21 cellular contexts compared by ENCODE assay signal in genomic region chr5:96655506-96655905, GRCh38. TPM values are rescaled to one million over a fixed set of nuclear protein-coding genes. Genes with fewer than 3 reads are reported as not detected.
A peak's percentile ranks its signal among the peaks of the same experiment; 100 is the strongest.
DNase-seq lines count a peak whose midpoint lies in the region; ATAC-seq and TF ChIP-seq lines count a peak whose summit lies in the region.
"Had no signal": no experiment of that assay in that cellular context is flagged by ENCODE, and none has a peak within 500 bp of the region (broad histone marks: within the 10 kb centered on the region; RNA-seq: fewer than 3 reads in every experiment).

No MANE protein-coding gene starts in this region.

- no peaks in the 10 kb centered on the region for H3K9me3 Mint-ChIP-seq in activated CD4-positive, alpha-beta memory T cell treated with anti-CD3 and anti-CD28 coated beads, Interleukin-2, amount 10 ng/mL, durations not matched to agents 7 days and 5 days
- H3K9me3 Mint-ChIP-seq in activated CD4-positive, alpha-beta memory T cell treated with anti-CD3 and anti-CD28 coated beads for 36 hours, result no peaks in the 10 kb centered on the region
- no peaks in the 10 kb centered on the region for H3K9me3 Mint-ChIP-seq in stimulated activated effector memory CD8-positive, alpha-beta T cell treated with anti-CD3 and anti-CD28 coated beads, Interleukin-12 subunit alpha, Interleukin-12 subunit beta, amount 100 ng/mL, for 72 hours
- H3K9me3 Mint-ChIP-seq: activated naive CD8-positive, alpha-beta T cell treated with anti-CD3 and anti-CD28 coated beads, Interleukin-2, amount 10 ng/mL, durations not matched to agents 7 days and 5 days; activated T-cell treated with anti-CD3 and anti-CD28 coated beads, Interleukin-2, amount 50 U/mL, for 24 hours; CD4-positive, alpha-beta T cell; naive thymus-derived CD4-positive, alpha-beta T cell; stimulated activated naive CD8-positive, alpha-beta T cell treated with anti-CD3 and anti-CD28 coated beads, Interleukin-15, amount 100 ng/mL, for 72 hours had no signal

- H3K9ac ChIP-seq in fibroblast of lung (ENCODE audit: insufficient read depth, low read length), result no peak overlapping the region

- intact Hi-C loops in activated CD4-positive, alpha-beta memory T cell treated with anti-CD3 and anti-CD28 coated beads for 36 hours (cut with micrococcal nuclease), result no loop called here

- H3K4me2 ChIP-seq in fibroblast of lung (ENCODE audit: extremely low read depth, insufficient read depth, low read length), result peak overlapping the region; percentile 11

- no peak for DNase-seq in activated CD4-positive, alpha-beta memory T cell treated with anti-CD3 and anti-CD28 coated beads, Interleukin-2, amount 10 ng/mL, durations not matched to agents 7 days and 5 days
- no peak for DNase-seq in activated CD4-positive, alpha-beta memory T cell treated with anti-CD3 and anti-CD28 coated beads for 36 hours
- DNase-seq in fibroblast of lung (ENCODE audit: low read depth in 2 of 2) (peak; percentile 38 to 68), globus pallidus (ENCODE audit: low spot score) (no peak), RWPE1 (ENCODE audit: low spot score) (no peak)
- no peak for DNase-seq in stimulated activated effector memory CD8-positive, alpha-beta T cell treated with anti-CD3 and anti-CD28 coated beads, Interleukin-12 subunit alpha, Interleukin-12 subunit beta, amount 100 ng/mL, for 72 hours (ENCODE audit: low spot score in 2 of 2)
- DNase-seq: activated naive CD8-positive, alpha-beta T cell treated with anti-CD3 and anti-CD28 coated beads, Interleukin-2, amount 10 ng/mL, durations not matched to agents 7 days and 5 days; activated T-cell treated with anti-CD3 and anti-CD28 coated beads, Interleukin-2, amount 50 U/mL, for 24 hours; caudate nucleus; CD4-positive, alpha-beta T cell; DND-41; KG1; lower lobe of right lung; naive thymus-derived CD4-positive, alpha-beta T cell; NCI-H146; psoas muscle; stimulated activated naive CD8-positive, alpha-beta T cell treated with anti-CD3 and anti-CD28 coated beads, Interleukin-15, amount 100 ng/mL, for 72 hours; uterus had no signal

- peak; percentile 60 for ATAC-seq in stimulated activated effector memory CD8-positive, alpha-beta T cell treated with anti-CD3 and anti-CD28 coated beads, Interleukin-12 subunit alpha, Interleukin-12 subunit beta, amount 100 ng/mL, for 72 hours
- no peak for ATAC-seq in GM18909 (IDR thresholded peaks at IDR 0.05; ENCODE audit: poor library complexity, unreplicated experiment)
- ATAC-seq: naive thymus-derived CD4-positive, alpha-beta T cell; psoas muscle; stimulated activated naive CD8-positive, alpha-beta T cell treated with anti-CD3 and anti-CD28 coated beads, Interleukin-15, amount 100 ng/mL, for 72 hours had no signal

- POLR2A ChIA-PET in activated CD4-positive, alpha-beta memory T cell treated with anti-CD3 and anti-CD28 coated beads, Interleukin-2, amount 10 ng/mL, durations not matched to agents 7 days and 5 days (lab: Charles Lee), result interaction anchor here (1.2 to 1.5 kb wide), 3 partner anchors 36 to 1024 kb away, joined by 3 read pairs; no protein-coding TSS in a partner anchor
- POLR2A ChIA-PET in activated CD4-positive, alpha-beta memory T cell treated with anti-CD3 and anti-CD28 coated beads for 36 hours (lab: Charles Lee), result no interaction called here
- POLR2A ChIA-PET in RWPE1 (lab: Yijun Ruan, JAX; ENCODE audit: low non-redundant PET), result interaction anchor here (1.3 kb wide), 1 partner anchor 26 kb away, joined by 3 read pairs; no protein-coding TSS in a partner anchor

- no peaks in the 10 kb centered on the region for H3K36me3 ChIP-seq in fibroblast of lung (ENCODE audit: control insufficient read depth, insufficient read depth, low read length)
- H3K36me3 ChIP-seq: lower lobe of right lung, uterus had no signal

- H2AFZ ChIP-seq in fibroblast of lung (ENCODE audit: low read length), result no peak overlapping the region

- peak overlapping the region; percentile 4; the same call in 1 of the 2 replicates for H3K27ac ChIP-seq in VCaP
- H3K27ac ChIP-seq in fibroblast of lung (ENCODE audit: insufficient read depth, low read length), result no peak overlapping the region
- H3K27ac ChIP-seq in RWPE1, result no peak overlapping the region
- H3K27ac ChIP-seq: lower lobe of right lung, psoas muscle, SK-N-MC, uterus had no signal

- H3K27ac Mint-ChIP-seq in activated CD4-positive, alpha-beta memory T cell treated with anti-CD3 and anti-CD28 coated beads, Interleukin-2, amount 10 ng/mL, durations not matched to agents 7 days and 5 days, result peak overlapping the region; percentile 7
- no peak overlapping the region for H3K27ac Mint-ChIP-seq in activated CD4-positive, alpha-beta memory T cell treated with anti-CD3 and anti-CD28 coated beads for 36 hours
- H3K27ac Mint-ChIP-seq in stimulated activated effector memory CD8-positive, alpha-beta T cell treated with anti-CD3 and anti-CD28 coated beads, Interleukin-12 subunit alpha, Interleukin-12 subunit beta, amount 100 ng/mL, for 72 hours, result no peak overlapping the region
- H3K27ac Mint-ChIP-seq: activated naive CD8-positive, alpha-beta T cell treated with anti-CD3 and anti-CD28 coated beads, Interleukin-2, amount 10 ng/mL, durations not matched to agents 7 days and 5 days; activated T-cell treated with anti-CD3 and anti-CD28 coated beads, Interleukin-2, amount 50 U/mL, for 24 hours; CD4-positive, alpha-beta T cell; stimulated activated naive CD8-positive, alpha-beta T cell treated with anti-CD3 and anti-CD28 coated beads, Interleukin-15, amount 100 ng/mL, for 72 hours had no signal

- H4K20me1 ChIP-seq in fibroblast of lung (ENCODE audit: control insufficient read depth, extremely low read depth, insufficient read depth, low read length), result no peaks in the 10 kb centered on the region

- H3K4me3 Mint-ChIP-seq in activated CD4-positive, alpha-beta memory T cell treated with anti-CD3 and anti-CD28 coated beads, Interleukin-2, amount 10 ng/mL, durations not matched to agents 7 days and 5 days, result no peak overlapping the region
- no peak overlapping the region for H3K4me3 Mint-ChIP-seq in activated CD4-positive, alpha-beta memory T cell treated with anti-CD3 and anti-CD28 coated beads for 36 hours
- no peak overlapping the region for H3K4me3 Mint-ChIP-seq in stimulated activated effector memory CD8-positive, alpha-beta T cell treated with anti-CD3 and anti-CD28 coated beads, Interleukin-12 subunit alpha, Interleukin-12 subunit beta, amount 100 ng/mL, for 72 hours
- H3K4me3 Mint-ChIP-seq: activated naive CD8-positive, alpha-beta T cell treated with anti-CD3 and anti-CD28 coated beads, Interleukin-2, amount 10 ng/mL, durations not matched to agents 7 days and 5 days; activated T-cell treated with anti-CD3 and anti-CD28 coated beads, Interleukin-2, amount 50 U/mL, for 24 hours; CD4-positive, alpha-beta T cell; naive thymus-derived CD4-positive, alpha-beta T cell; stimulated activated naive CD8-positive, alpha-beta T cell treated with anti-CD3 and anti-CD28 coated beads, Interleukin-15, amount 100 ng/mL, for 72 hours had no signal

- H3K4me1 Mint-ChIP-seq in activated CD4-positive, alpha-beta memory T cell treated with anti-CD3 and anti-CD28 coated beads, Interleukin-2, amount 10 ng/mL, durations not matched to agents 7 days and 5 days, result peaks cover 52% of the 10 kb centered on the region
- peaks cover 27% of the 10 kb centered on the region for H3K4me1 Mint-ChIP-seq in activated CD4-positive, alpha-beta memory T cell treated with anti-CD3 and anti-CD28 coated beads for 36 hours (ENCODE audit: low read depth)
- H3K4me1 Mint-ChIP-seq in stimulated activated effector memory CD8-positive, alpha-beta T cell treated with anti-CD3 and anti-CD28 coated beads, Interleukin-12 subunit alpha, Interleukin-12 subunit beta, amount 100 ng/mL, for 72 hours, result peaks cover 42% of the 10 kb centered on the region

- peaks cover 12% of the 10 kb centered on the region for H3K4me1 ChIP-seq in fibroblast of lung (ENCODE audit: control insufficient read depth, extremely low read depth, insufficient read depth, low read length)
- H3K4me1 ChIP-seq: psoas muscle, uterus had no signal

- peaks cover 73% of the 10 kb centered on the region for H3K27me3 Mint-ChIP-seq in activated CD4-positive, alpha-beta memory T cell treated with anti-CD3 and anti-CD28 coated beads, Interleukin-2, amount 10 ng/mL, durations not matched to agents 7 days and 5 days
- H3K27me3 Mint-ChIP-seq in activated CD4-positive, alpha-beta memory T cell treated with anti-CD3 and anti-CD28 coated beads for 36 hours, result peaks cover 44% of the 10 kb centered on the region

- no peaks in the 10 kb centered on the region for H3K9me3 ChIP-seq in fibroblast of lung (ENCODE audit: control insufficient read depth, insufficient read depth, low read depth, low read length)
- H3K9me3 ChIP-seq: lower lobe of right lung, psoas muscle, uterus had no signal

- H3K79me2 ChIP-seq in fibroblast of lung (ENCODE audit: control insufficient read depth, insufficient read depth, low read length), result no peaks in the 10 kb centered on the region

- no peak for TF ChIP-seq CTCF in VCaP (conservative IDR thresholded peaks at IDR 0.05)
- TF ChIP-seq CTCF in fibroblast of lung (conservative IDR thresholded peaks at IDR 0.05 in 1 of 2, IDR thresholded peaks at IDR 0.05 in 1 of 2; ENCODE audit: low read depth in 1 of 2, low read length in 2 of 2), result no peak
- TF ChIP-seq CTCF in RWPE1 (conservative IDR thresholded peaks at IDR 0.05; ENCODE audit: low read depth), result no peak

- no peak overlapping the region for H3K4me3 ChIP-seq in fibroblast of lung (replicated peaks in 1 of 4; ENCODE audit: control extremely low read depth in 1 of 4, insufficient read depth in 1 of 4, low read depth in 3 of 4, low read length in 4 of 4)
- H3K4me3 ChIP-seq: lower lobe of right lung, psoas muscle, SK-N-MC, uterus had no signal

- no peaks in the 10 kb centered on the region for H3K27me3 ChIP-seq in fibroblast of lung (ENCODE audit: control insufficient read depth, insufficient read depth, low read length)
- H3K27me3 ChIP-seq: uterus had no signal

- CTCF ChIA-PET in activated CD4-positive, alpha-beta memory T cell treated with anti-CD3 and anti-CD28 coated beads, Interleukin-2, amount 10 ng/mL, durations not matched to agents 7 days and 5 days (lab: Charles Lee), result interaction anchor here (1.2 to 2.5 kb wide), 4 partner anchors 32 to 310 kb away, joined by 3 to 10 read pairs (median 5); no protein-coding TSS in a partner anchor
- CTCF ChIA-PET in activated CD4-positive, alpha-beta memory T cell treated with anti-CD3 and anti-CD28 coated beads for 36 hours (lab: Charles Lee), result interaction anchor here (1.5 to 2.7 kb wide), 2 partner anchors 7 to 41 kb away, joined by 3 to 10 read pairs; no protein-coding TSS in a partner anchor
- CTCF ChIA-PET in RWPE1 (lab: Yijun Ruan, JAX), result interaction anchor here (0.5 to 2.3 kb wide), 3 partner anchors 19 to 506 kb away, joined by 3 to 9 read pairs (median 3); no protein-coding TSS in a partner anchor

- H3K36me3 Mint-ChIP-seq in activated CD4-positive, alpha-beta memory T cell treated with anti-CD3 and anti-CD28 coated beads, Interleukin-2, amount 10 ng/mL, durations not matched to agents 7 days and 5 days (ENCODE audit: low read depth), result peaks cover 2% of the 10 kb centered on the region
- H3K36me3 Mint-ChIP-seq in activated CD4-positive, alpha-beta memory T cell treated with anti-CD3 and anti-CD28 coated beads for 36 hours, result no peaks in the 10 kb centered on the region
- peaks cover 7% of the 10 kb centered on the region for H3K36me3 Mint-ChIP-seq in stimulated activated effector memory CD8-positive, alpha-beta T cell treated with anti-CD3 and anti-CD28 coated beads, Interleukin-12 subunit alpha, Interleukin-12 subunit beta, amount 100 ng/mL, for 72 hours

RNA-seq across cellular contexts. Expression of gene CAST, which starts 6.7 kb away (rescaled TPM):
- 100 to 1,000 TPM; 170 to 179 TPM for total RNA-seq in activated CD4-positive, alpha-beta memory T cell treated with anti-CD3 and anti-CD28 coated beads, Interleukin-2, amount 10 ng/mL, durations not matched to agents 7 days and 5 days
- 100 to 1,000 TPM; 155 to 162 TPM for total RNA-seq in activated CD4-positive, alpha-beta memory T cell treated with anti-CD3 and anti-CD28 coated beads for 36 hours
- 153 and 203 TPM in 2 replicates for total RNA-seq in fibroblast of lung
- polyA plus RNA-seq in fibroblast of lung, result 378 TPM in 2 replicates
- polyA plus RNA-seq in fibroblast of lung (2012), result 255 and 278 TPM in 2 replicates
- 43.3 and 57.6 TPM in 2 replicates for polyA minus RNA-seq in fibroblast of lung (ENCODE audit: low replicate concordance)

Comparison
In these comparisons a context has a peak if more than half of its experiments do, and no peak if none do; other contexts are left out.
1. DNase-seq: peak in fibroblast of lung (2 of 2); none in activated CD4-positive, alpha-beta memory T cell treated with anti-CD3 and anti-CD28 coated beads, Interleukin-2, amount 10 ng/mL, durations not matched to agents 7 days and 5 days (single experiment), activated CD4-positive, alpha-beta memory T cell treated with anti-CD3 and anti-CD28 coated beads for 36 hours (single experiment), stimulated activated effector memory CD8-positive, alpha-beta T cell treated with anti-CD3 and anti-CD28 coated beads, Interleukin-12 subunit alpha, Interleukin-12 subunit beta, amount 100 ng/mL, for 72 hours (0 of 2), globus pallidus (single experiment) and RWPE1 (single experiment).